ENCODE assay signal across 2 cellular contexts in the genomic region with DNA sequence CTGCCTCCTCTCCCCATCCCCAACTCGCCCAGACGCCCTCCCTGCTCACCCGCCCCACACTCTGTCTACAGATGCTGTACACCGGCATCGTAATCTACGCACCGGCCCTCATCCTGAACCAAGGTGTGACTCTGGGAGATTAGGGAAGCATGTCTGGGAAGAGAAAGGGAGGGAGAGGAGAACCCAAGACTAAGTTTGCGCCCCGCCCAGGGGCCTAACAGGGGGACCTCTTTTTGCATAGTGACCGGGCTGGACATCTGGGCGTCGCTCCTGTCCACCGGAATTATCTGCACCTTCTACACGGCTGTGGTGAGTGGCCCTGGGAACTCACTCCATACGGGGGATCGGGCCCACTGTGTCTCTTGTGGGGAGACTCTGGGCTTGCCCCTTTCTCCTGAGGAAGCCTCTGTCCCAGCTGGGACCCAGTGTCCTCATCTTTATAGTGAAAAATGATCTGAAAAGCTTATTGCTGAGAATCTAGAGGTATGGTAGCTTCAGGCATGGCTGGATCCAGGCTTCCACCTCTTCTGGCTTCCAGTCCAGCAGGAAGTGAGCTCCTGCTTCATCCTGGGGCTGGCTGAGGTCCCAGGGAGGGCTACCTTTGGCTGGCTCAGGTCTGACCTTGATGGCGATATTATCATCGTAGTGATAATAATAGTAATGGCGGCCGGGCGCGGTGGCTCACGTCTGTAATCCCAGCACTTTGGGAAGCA.
TF ChIP-seq lines count a peak whose summit lies in the region.

No MANE protein-coding gene starts in this region.

TF ChIP-seq in SK-N-SH, 30 proteins besides CTCF, POLR2A, EP300 and RAD21:
- TF ChIP-seq FOSL2 (IDR thresholded peaks at IDR 0.05; ENCODE audit: borderline replicate concordance, low read depth) = no peak
- TF ChIP-seq FOXJ3 (CRISPR knock-in tag; IDR thresholded peaks at IDR 0.05) = no peak
- TF ChIP-seq, protein P1, sequence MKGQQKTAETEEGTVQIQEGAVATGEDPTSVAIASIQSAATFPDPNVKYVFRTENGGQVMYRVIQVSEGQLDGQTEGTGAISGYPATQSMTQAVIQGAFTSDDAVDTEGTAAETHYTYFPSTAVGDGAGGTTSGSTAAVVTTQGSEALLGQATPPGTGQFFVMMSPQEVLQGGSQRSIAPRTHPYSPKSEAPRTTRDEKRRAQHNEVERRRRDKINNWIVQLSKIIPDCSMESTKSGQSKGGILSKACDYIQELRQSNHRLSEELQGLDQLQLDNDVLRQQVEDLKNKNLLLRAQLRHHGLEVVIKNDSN (IDR thresholded peaks at IDR 0.05; ENCODE audit: borderline replicate concordance, low read depth) = no peak
- no peak for TF ChIP-seq GABPA (IDR thresholded peaks at IDR 0.05; ENCODE audit: low read depth)
- TF ChIP-seq POLR2AphosphoS5 (IDR thresholded peaks at IDR 0.05; ENCODE audit: low read depth, low read length) = no peak
- no peak for TF ChIP-seq TAF1 (IDR thresholded peaks at IDR 0.05; ENCODE audit: borderline replicate concordance, low read depth, low read length)
TF ChIP-seq in SK-N-SH: peak in this region for 0.

TF ChIP-seq in SK-N-SH treated with all-trans-retinoic acid at 6 μM for 48 hours, 23 proteins besides CTCF, POLR2A, EP300 and RAD21:
- TF ChIP-seq ZFP30 (CRISPR knock-in tag; IDR thresholded peaks at IDR 0.05) (no peak), TOX (CRISPR knock-in tag; IDR thresholded peaks at IDR 0.05; ENCODE audit: borderline replicate concordance) (no peak), ZC3H10 (CRISPR knock-in tag; IDR thresholded peaks at IDR 0.05) (no peak), CSDC2 (CRISPR knock-in tag; IDR thresholded peaks at IDR 0.05) (no peak), ZNF565 (CRISPR knock-in tag; conservative IDR thresholded peaks at IDR 0.05; ENCODE audit: low read depth) (no peak), OSR1 (CRISPR knock-in tag; IDR thresholded peaks at IDR 0.05) (no peak), GLIS3 (CRISPR knock-in tag; IDR thresholded peaks at IDR 0.05) (no peak), ESRRG (CRISPR knock-in tag; IDR thresholded peaks at IDR 0.05) (no peak), ZNF70 (CRISPR knock-in tag; IDR thresholded peaks at IDR 0.05) (no peak), ISL1 (CRISPR knock-in tag; IDR thresholded peaks at IDR 0.05) (no peak), RARB (CRISPR knock-in tag; IDR thresholded peaks at IDR 0.05) (no peak), ARNTL (CRISPR knock-in tag; IDR thresholded peaks at IDR 0.05; ENCODE audit: borderline replicate concordance, low read depth) (no peak)
- TF ChIP-seq, protein P2, sequence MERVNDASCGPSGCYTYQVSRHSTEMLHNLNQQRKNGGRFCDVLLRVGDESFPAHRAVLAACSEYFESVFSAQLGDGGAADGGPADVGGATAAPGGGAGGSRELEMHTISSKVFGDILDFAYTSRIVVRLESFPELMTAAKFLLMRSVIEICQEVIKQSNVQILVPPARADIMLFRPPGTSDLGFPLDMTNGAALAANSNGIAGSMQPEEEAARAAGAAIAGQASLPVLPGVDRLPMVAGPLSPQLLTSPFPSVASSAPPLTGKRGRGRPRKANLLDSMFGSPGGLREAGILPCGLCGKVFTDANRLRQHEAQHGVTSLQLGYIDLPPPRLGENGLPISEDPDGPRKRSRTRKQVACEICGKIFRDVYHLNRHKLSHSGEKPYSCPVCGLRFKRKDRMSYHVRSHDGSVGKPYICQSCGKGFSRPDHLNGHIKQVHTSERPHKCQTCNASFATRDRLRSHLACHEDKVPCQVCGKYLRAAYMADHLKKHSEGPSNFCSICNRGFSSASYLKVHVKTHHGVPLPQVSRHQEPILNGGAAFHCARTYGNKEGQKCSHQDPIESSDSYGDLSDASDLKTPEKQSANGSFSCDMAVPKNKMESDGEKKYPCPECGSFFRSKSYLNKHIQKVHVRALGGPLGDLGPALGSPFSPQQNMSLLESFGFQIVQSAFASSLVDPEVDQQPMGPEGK (CRISPR knock-in tag; IDR thresholded peaks at IDR 0.05; ENCODE audit: borderline replicate concordance) = no peak
- TF ChIP-seq, protein P3, sequence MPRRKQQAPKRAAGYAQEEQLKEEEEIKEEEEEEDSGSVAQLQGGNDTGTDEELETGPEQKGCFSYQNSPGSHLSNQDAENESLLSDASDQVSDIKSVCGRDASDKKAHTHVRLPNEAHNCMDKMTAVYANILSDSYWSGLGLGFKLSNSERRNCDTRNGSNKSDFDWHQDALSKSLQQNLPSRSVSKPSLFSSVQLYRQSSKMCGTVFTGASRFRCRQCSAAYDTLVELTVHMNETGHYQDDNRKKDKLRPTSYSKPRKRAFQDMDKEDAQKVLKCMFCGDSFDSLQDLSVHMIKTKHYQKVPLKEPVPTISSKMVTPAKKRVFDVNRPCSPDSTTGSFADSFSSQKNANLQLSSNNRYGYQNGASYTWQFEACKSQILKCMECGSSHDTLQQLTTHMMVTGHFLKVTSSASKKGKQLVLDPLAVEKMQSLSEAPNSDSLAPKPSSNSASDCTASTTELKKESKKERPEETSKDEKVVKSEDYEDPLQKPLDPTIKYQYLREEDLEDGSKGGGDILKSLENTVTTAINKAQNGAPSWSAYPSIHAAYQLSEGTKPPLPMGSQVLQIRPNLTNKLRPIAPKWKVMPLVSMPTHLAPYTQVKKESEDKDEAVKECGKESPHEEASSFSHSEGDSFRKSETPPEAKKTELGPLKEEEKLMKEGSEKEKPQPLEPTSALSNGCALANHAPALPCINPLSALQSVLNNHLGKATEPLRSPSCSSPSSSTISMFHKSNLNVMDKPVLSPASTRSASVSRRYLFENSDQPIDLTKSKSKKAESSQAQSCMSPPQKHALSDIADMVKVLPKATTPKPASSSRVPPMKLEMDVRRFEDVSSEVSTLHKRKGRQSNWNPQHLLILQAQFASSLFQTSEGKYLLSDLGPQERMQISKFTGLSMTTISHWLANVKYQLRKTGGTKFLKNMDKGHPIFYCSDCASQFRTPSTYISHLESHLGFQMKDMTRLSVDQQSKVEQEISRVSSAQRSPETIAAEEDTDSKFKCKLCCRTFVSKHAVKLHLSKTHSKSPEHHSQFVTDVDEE (CRISPR knock-in tag; IDR thresholded peaks at IDR 0.05) = no peak
- TF ChIP-seq, protein P4, sequence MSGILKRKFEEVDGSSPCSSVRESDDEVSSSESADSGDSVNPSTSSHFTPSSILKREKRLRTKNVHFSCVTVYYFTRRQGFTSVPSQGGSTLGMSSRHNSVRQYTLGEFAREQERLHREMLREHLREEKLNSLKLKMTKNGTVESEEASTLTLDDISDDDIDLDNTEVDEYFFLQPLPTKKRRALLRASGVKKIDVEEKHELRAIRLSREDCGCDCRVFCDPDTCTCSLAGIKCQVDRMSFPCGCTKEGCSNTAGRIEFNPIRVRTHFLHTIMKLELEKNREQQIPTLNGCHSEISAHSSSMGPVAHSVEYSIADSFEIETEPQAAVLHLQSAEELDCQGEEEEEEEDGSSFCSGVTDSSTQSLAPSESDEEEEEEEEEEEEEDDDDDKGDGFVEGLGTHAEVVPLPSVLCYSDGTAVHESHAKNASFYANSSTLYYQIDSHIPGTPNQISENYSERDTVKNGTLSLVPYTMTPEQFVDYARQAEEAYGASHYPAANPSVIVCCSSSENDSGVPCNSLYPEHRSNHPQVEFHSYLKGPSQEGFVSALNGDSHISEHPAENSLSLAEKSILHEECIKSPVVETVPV (CRISPR knock-in tag; IDR thresholded peaks at IDR 0.05) = no peak
